ENCODE assay signal across 8 cellular contexts in genomic region chr11:28529540-28530410, GRCh38.
DNase-seq lines count a peak whose midpoint lies in the region; ATAC-seq and TF ChIP-seq lines count a peak whose summit lies in the region.

No MANE protein-coding gene starts in this region.

- H4K20me1 ChIP-seq in KMS-11 (ENCODE audit: insufficient read depth): no peaks in the 10 kb centered on the region
- no peaks in the 10 kb centered on the region for H4K20me1 ChIP-seq in hepatocyte (ENCODE audit: insufficient read depth, poor library complexity, severe bottlenecking)

- peak; percentile 60 for TF ChIP-seq CTCF in KMS-11 (conservative IDR thresholded peaks at IDR 0.05; ENCODE audit: low read depth, low read length)
- peak; percentile 43 for TF ChIP-seq CTCF in hepatocyte (IDR thresholded peaks at IDR 0.05; ENCODE audit: poor library complexity)
- no peak for TF ChIP-seq CTCF in sigmoid colon (IDR thresholded peaks at IDR 0.05)
- TF ChIP-seq CTCF in colonic mucosa (IDR thresholded peaks at IDR 0.05): no peak

- H3K27me3 ChIP-seq in KMS-11 (ENCODE audit: insufficient read depth, low read depth) (no peaks in the 10 kb centered on the region), hepatocyte (no peaks in the 10 kb centered on the region), sigmoid colon (no peaks in the 10 kb centered on the region), colonic mucosa (no peaks in the 10 kb centered on the region)

- H3K79me2 ChIP-seq in KMS-11 (ENCODE audit: insufficient read depth, low read depth): no peaks in the 10 kb centered on the region
- no peaks in the 10 kb centered on the region for H3K79me2 ChIP-seq in hepatocyte

- 51% methylated on average over 3 of the region's 3 CpGs for WGBS in hepatocyte (ENCODE audit: low lambda C conversion rate, missing lambda C conversion rate)
- WGBS in sigmoid colon, 2 donors: 46 to 51% methylated on average over 3 of the region's 3 CpGs

- H3K9ac ChIP-seq in KMS-11: no peak overlapping the region
- H3K9ac ChIP-seq in colonic mucosa (ENCODE audit: low read depth in 2 of 2, low read length in 2 of 2): no peak overlapping the region

- H3K36me3 ChIP-seq in KMS-11 (ENCODE audit: insufficient read depth) (no peaks in the 10 kb centered on the region), hepatocyte (replicated peaks; ENCODE audit: insufficient read depth, low read depth) (no peaks in the 10 kb centered on the region), sigmoid colon (no peaks in the 10 kb centered on the region), colonic mucosa (no peaks in the 10 kb centered on the region)

- H3K9me3 ChIP-seq in hepatocyte (ENCODE audit: low read depth) (no peaks in the 10 kb centered on the region), sigmoid colon (peaks cover 0 to 11% (median 0%) of the 10 kb centered on the region in 4 donors), colonic mucosa (no peaks in the 10 kb centered on the region)

- DNase-seq in GM03348 (ENCODE audit: low spot score) (peak; percentile 41), hepatocyte (ENCODE audit: low spot score) (peak; percentile 60), sigmoid colon (no peak), colonic mucosa (no peak)

- no peak for TF ChIP-seq POLR2A in sigmoid colon (IDR thresholded peaks at IDR 0.05)

- TF ChIP-seq EP300 in sigmoid colon (IDR thresholded peaks at IDR 0.05): no peak

- H3K4me2 ChIP-seq in KMS-11 (no peak overlapping the region), hepatocyte (no peak overlapping the region)

- H3K9me2 ChIP-seq in hepatocyte (replicated peaks; ENCODE audit: insufficient read depth): no peaks in the 10 kb centered on the region

- H3K4me1 ChIP-seq in KMS-11 (ENCODE audit: low read depth, poor library complexity, severe bottlenecking) (no peaks in the 10 kb centered on the region), hepatocyte (ENCODE audit: insufficient read depth) (no peaks in the 10 kb centered on the region), sigmoid colon (no peaks in the 10 kb centered on the region), colonic mucosa (no peaks in the 10 kb centered on the region)

- intact Hi-C loops in sigmoid colon (cut with DNase I) (no loop called here), colonic mucosa (cut with DNase I) (loop anchor here (2.0 kb wide), 1 partner anchor 831 kb away; no protein-coding TSS in a partner anchor)

- no peak overlapping the region for H3K27ac ChIP-seq in KMS-11
- H3K27ac ChIP-seq in hepatocyte: no peak overlapping the region
- no peak overlapping the region for H3K27ac ChIP-seq in sigmoid colon
- no peak overlapping the region for H3K27ac ChIP-seq in colonic mucosa

- H3K4me3 ChIP-seq in KMS-11 (IDR thresholded peaks at IDR 0.05; ENCODE audit: insufficient read depth, low read depth, low read length) (no peak overlapping the region), hepatocyte (no peak overlapping the region), sigmoid colon (no peak overlapping the region), colonic mucosa (no peak overlapping the region)

- ATAC-seq in SK-N-SH treated with all-trans-retinoic acid at 6 μM for 48 hours: peak; percentile 48; the same call in 1 of the 3 replicates
- ATAC-seq in HG02973 (IDR thresholded peaks at IDR 0.05; ENCODE audit: unreplicated experiment): no peak
- no peak for ATAC-seq in GM19455 (IDR thresholded peaks at IDR 0.05; ENCODE audit: unreplicated experiment)

- H2AFZ ChIP-seq in KMS-11 (ENCODE audit: low read depth): no peak overlapping the region
- no peak overlapping the region for H2AFZ ChIP-seq in hepatocyte

TF ChIP-seq in SK-N-SH treated with all-trans-retinoic acid at 6 μM for 48 hours, 23 proteins besides CTCF, POLR2A, EP300 and RAD21:
- TF ChIP-seq PPARA (CRISPR knock-in tag; IDR thresholded peaks at IDR 0.05; ENCODE audit: borderline replicate concordance) (no peak), ARNTL (CRISPR knock-in tag; IDR thresholded peaks at IDR 0.05; ENCODE audit: borderline replicate concordance, low read depth) (no peak), TCF4 (CRISPR knock-in tag; IDR thresholded peaks at IDR 0.05; ENCODE audit: borderline replicate concordance) (no peak), POU6F1 (CRISPR knock-in tag; IDR thresholded peaks at IDR 0.05; ENCODE audit: borderline replicate concordance, low read depth) (no peak), PATZ1 (CRISPR knock-in tag; IDR thresholded peaks at IDR 0.05; ENCODE audit: borderline replicate concordance) (no peak), ZFP30 (CRISPR knock-in tag; IDR thresholded peaks at IDR 0.05) (no peak), ZC3H10 (CRISPR knock-in tag; IDR thresholded peaks at IDR 0.05) (no peak), ISL1 (CRISPR knock-in tag; IDR thresholded peaks at IDR 0.05) (no peak), ZFP3 (CRISPR knock-in tag; IDR thresholded peaks at IDR 0.05) (no peak), CSDC2 (CRISPR knock-in tag; IDR thresholded peaks at IDR 0.05) (no peak)

Comparison
In these comparisons a context has a peak if more than half of its experiments do, and no peak if none do; other contexts are left out.
1. DNase-seq: peak in GM03348 (single experiment) and hepatocyte (single experiment); none in sigmoid colon (single experiment) and colonic mucosa (single experiment).
2. CTCF ChIP-seq: peak in KMS-11 (single experiment) and hepatocyte (single experiment); none in sigmoid colon (0 of 4) and colonic mucosa (single experiment).